ENCODE assay signal across 15 cellular contexts in the genomic region with DNA sequence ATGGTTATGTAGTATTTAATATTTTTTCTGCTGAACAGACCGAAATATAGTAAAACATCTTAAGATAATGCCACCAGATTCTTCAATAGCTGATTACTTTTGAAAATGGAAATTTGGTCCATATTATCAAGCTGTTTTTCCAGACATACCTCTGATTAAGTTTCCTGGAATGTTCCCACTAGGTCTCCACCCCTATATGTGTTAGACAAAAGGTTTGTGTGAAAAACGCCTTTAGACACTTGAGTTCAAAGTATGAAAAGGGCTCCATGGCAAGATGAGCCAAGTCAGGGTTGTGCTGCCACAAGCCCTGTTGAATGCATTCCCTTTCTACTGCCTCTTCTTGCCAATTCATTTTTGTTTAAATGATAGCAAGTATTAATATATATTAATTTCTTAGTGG. TPM values are rescaled to one million over a fixed set of nuclear protein-coding genes. Genes with fewer than 3 reads are reported as not detected.
A peak's percentile ranks its signal among the peaks of the same experiment; 100 is the strongest.
DNase-seq lines count a peak whose midpoint lies in the region; FAIRE-seq and TF ChIP-seq lines count a peak whose summit lies in the region.
"Had no signal": no experiment of that assay in that cellular context is flagged by ENCODE, and none has a peak within 500 bp of the region (broad histone marks: within the 10 kb centered on the region; RNA-seq: fewer than 3 reads in every experiment).

No MANE protein-coding gene starts in this region.

- H3K4ac ChIP-seq in mesenchymal stem cell (ENCODE audit: low read depth in 1 of 2, low read length in 2 of 2): no peak overlapping the region
- no peak overlapping the region for H3K4ac ChIP-seq in neuronal stem cell (ENCODE audit: low read length)

- no peak overlapping the region for H2BK15ac ChIP-seq in mesenchymal stem cell (ENCODE audit: low read depth, poor library complexity, severe bottlenecking)
- no peak overlapping the region for H2BK15ac ChIP-seq in neuronal stem cell (ENCODE audit: low read length)

- DNase-seq in EH (ENCODE audit: low read depth) (peak; percentile 72), NCI-H226 (peak; percentile 75), dermis blood vessel endothelial cell (peak; percentile 62), mesenchymal stem cell (peak; percentile 23), neuronal stem cell (ENCODE audit: low spot score) (no peak), GM12892 (ENCODE audit: insufficient read length) (no peak), NCI-H1048 (lab: John Stamatoyannopoulos, UW) (no peak), medulla oblongata (ENCODE audit: extremely low spot score) (no peak)
- DNase-seq: activated CD4-positive, alpha-beta T cell treated with anti-CD3 and anti-CD28 coated beads for 1 hour; activated CD8-positive, alpha-beta memory T cell treated with anti-CD3 and anti-CD28 coated beads, Interleukin-2, amount 50 U/mL, for 48 hours; Calu3; erythroblast; mesendoderm; SHP77 had no signal

- H3K4me2 ChIP-seq in mesenchymal stem cell (ENCODE audit: low read length, poor library complexity, severe bottlenecking) (no peak overlapping the region), neuronal stem cell (ENCODE audit: insufficient read depth, low read length, poor library complexity, severe bottlenecking) (no peak overlapping the region)

- H3K9ac ChIP-seq in mesenchymal stem cell (ENCODE audit: low read length): no peak overlapping the region
- H3K9ac ChIP-seq in neuronal stem cell (ENCODE audit: low read depth, low read length, poor library complexity): no peak overlapping the region

- H3K18ac ChIP-seq in mesenchymal stem cell (ENCODE audit: low read depth in 1 of 2, low read length in 2 of 2): no peak overlapping the region
- no peak overlapping the region for H3K18ac ChIP-seq in neuronal stem cell (ENCODE audit: low read length)

- H4K8ac ChIP-seq in mesenchymal stem cell (ENCODE audit: low read length) (no peak overlapping the region), neuronal stem cell (ENCODE audit: low read depth, low read length) (no peak overlapping the region)

- H3K4me1 ChIP-seq in mesenchymal stem cell (ENCODE audit: control insufficient read depth, insufficient read depth, low read depth, low read length) (peaks cover 5% of the 10 kb centered on the region), neuronal stem cell (ENCODE audit: control insufficient read depth in 2 of 2, insufficient read depth in 1 of 2, low read depth in 1 of 2, low read length in 2 of 2) (no peaks in the 10 kb centered on the region)

- H3K36me3 ChIP-seq in mesenchymal stem cell (ENCODE audit: control insufficient read depth in 1 of 2, insufficient read depth in 2 of 2, low read depth in 1 of 2, low read length in 2 of 2) (peaks cover 15 to 69% of the 10 kb centered on the region in 2 experiments), neuronal stem cell (replicated peaks in 1 of 2; ENCODE audit: control insufficient read depth in 2 of 2, insufficient read depth in 2 of 2, low read length in 2 of 2) (peaks cover 22 to 100% of the 10 kb centered on the region in 2 donors)

- H3K27ac ChIP-seq in mesenchymal stem cell (ENCODE audit: low read length, poor library complexity, severe bottlenecking) (peak overlapping the region; percentile 67), neuronal stem cell (replicated peaks; ENCODE audit: low read length) (no peak overlapping the region)

- H2AFZ ChIP-seq in mesenchymal stem cell (ENCODE audit: low read depth, low read length): no peak overlapping the region
- no peak overlapping the region for H2AFZ ChIP-seq in neuronal stem cell (ENCODE audit: low read length)

- WGBS in mesenchymal stem cell: 44% methylated on average over 1 of the region's 2 CpGs
- no CpG with 5 or more reads among the region's 2 CpGs for WGBS in neuronal stem cell (ENCODE audit: extremely low coverage in 2 of 2, insufficient read length in 2 of 2, insufficient replicate concordance in 1 of 2), 2 donors

- H3K27me3 ChIP-seq in mesenchymal stem cell (ENCODE audit: control insufficient read depth in 1 of 2, insufficient read depth in 1 of 2, low read length in 2 of 2) (no peaks in the 10 kb centered on the region), neuronal stem cell (ENCODE audit: control insufficient read depth in 3 of 3, insufficient read depth in 3 of 3, low read depth in 1 of 3, low read length in 3 of 3) (no peaks in the 10 kb centered on the region)

- H3K14ac ChIP-seq in mesenchymal stem cell (ENCODE audit: low read length in 2 of 2) (no peak overlapping the region), neuronal stem cell (ENCODE audit: low read length) (no peak overlapping the region)

- no peak overlapping the region for H2AK5ac ChIP-seq in mesenchymal stem cell (ENCODE audit: low read length, severe bottlenecking)
- no peak overlapping the region for H2AK5ac ChIP-seq in neuronal stem cell (ENCODE audit: low read depth, low read length)

- no peak overlapping the region for H2BK120ac ChIP-seq in mesenchymal stem cell (ENCODE audit: low read depth, low read length)
- no peak overlapping the region for H2BK120ac ChIP-seq in neuronal stem cell (ENCODE audit: low read depth, low read length)

- H3K79me1 ChIP-seq in mesenchymal stem cell (replicated peaks; ENCODE audit: low read length, poor library complexity, severe bottlenecking) (peaks cover 8% of the 10 kb centered on the region), neuronal stem cell (ENCODE audit: low read depth, low read length) (no peaks in the 10 kb centered on the region)

- no peaks in the 10 kb centered on the region for H3K9me3 ChIP-seq in mesenchymal stem cell (ENCODE audit: control insufficient read depth, low read length)
- no peaks in the 10 kb centered on the region for H3K9me3 ChIP-seq in neuronal stem cell (replicated peaks in 1 of 2; ENCODE audit: control insufficient read depth in 2 of 2, insufficient read depth in 1 of 2, low read depth in 1 of 2, low read length in 2 of 2)

- H3K23ac ChIP-seq in mesenchymal stem cell (ENCODE audit: low read length in 2 of 2) (no peak overlapping the region), neuronal stem cell (ENCODE audit: low read depth, low read length, poor library complexity) (no peak overlapping the region)

- no peak overlapping the region for H4K91ac ChIP-seq in mesenchymal stem cell (ENCODE audit: low read length)
- H4K91ac ChIP-seq in neuronal stem cell (ENCODE audit: low read depth, low read length, poor library complexity): no peak overlapping the region

- H2BK12ac ChIP-seq in mesenchymal stem cell (ENCODE audit: low read length in 2 of 2): no peak overlapping the region
- no peak overlapping the region for H2BK12ac ChIP-seq in neuronal stem cell (ENCODE audit: low read length)

- H2BK5ac ChIP-seq in mesenchymal stem cell (ENCODE audit: low read depth, low read length, poor library complexity, severe bottlenecking): no peak overlapping the region
- H2BK5ac ChIP-seq in neuronal stem cell (ENCODE audit: low read length): no peak overlapping the region

- FAIRE-seq in GM12892 (lab: Jason Lieb, UNC): no peak

- H3K4me3 ChIP-seq in mesenchymal stem cell (ENCODE audit: insufficient read depth in 1 of 2, low read depth in 1 of 2, low read length in 2 of 2) (no peak overlapping the region), neuronal stem cell (ENCODE audit: low read length in 2 of 2) (no peak overlapping the region)
- H3K4me3 ChIP-seq: skin epidermis had no signal

- TF ChIP-seq POLR2A in GM12892 (IDR thresholded peaks at IDR 0.05; ENCODE audit: low read depth, low read length): no peak

RNA-seq across cellular contexts. Expression of a gene that starts 52.7 kb away (rescaled TPM):
- total RNA-seq in dermis blood vessel endothelial cell: 45.6 and 49.7 TPM in 2 replicates
- polyA plus RNA-seq in mesenchymal stem cell (2013, experiment 1 of 2): 17.2 TPM
- polyA plus RNA-seq in mesenchymal stem cell (2013, experiment 2 of 2): 16.9 TPM
- polyA plus RNA-seq in neuronal stem cell (2013, experiment 1 of 2): 26.5 TPM
- 28.4 TPM for polyA plus RNA-seq in neuronal stem cell (2013, experiment 2 of 2)
- 12.6 TPM for polyA plus RNA-seq in GM12892 (2012; ENCODE audit: missing spikeins)

Comparison
In these comparisons a context has a peak if more than half of its experiments do, and no peak if none do; other contexts are left out.
1. DNase-seq: peak in EH (single experiment), NCI-H226 (single experiment), dermis blood vessel endothelial cell (single experiment) and mesenchymal stem cell (single experiment); none in neuronal stem cell (single experiment), GM12892 (single experiment), NCI-H1048 (single experiment) and medulla oblongata (single experiment).